19 cellular contexts compared by ENCODE assay signal in genomic region chr14:80664576-80664975, GRCh38.
DNase-seq lines count a peak whose midpoint lies in the region; ATAC-seq and TF ChIP-seq lines count a peak whose summit lies in the region.
"Had no signal": no experiment of that assay in that cellular context is flagged by ENCODE, and none has a peak within 500 bp of the region (broad histone marks: within the 10 kb centered on the region; RNA-seq: fewer than 3 reads in every experiment).

No MANE protein-coding gene starts in this region.

- POLR2A ChIA-PET in PC-3 (lab: Charles Lee; ENCODE audit: unreplicated experiment) = no interaction called here
- POLR2A ChIA-PET in CD4-positive, alpha-beta T cell (lab: Charles Lee) = no interaction called here

- peaks cover 2% of the 10 kb centered on the region; the same call in 1 of the 3 replicates for H3K36me3 Mint-ChIP-seq in GM23338 (ENCODE audit: low read depth)
- H3K36me3 Mint-ChIP-seq in effector memory CD8-positive, alpha-beta T cell (ENCODE audit: insufficient read depth) = no peaks in the 10 kb centered on the region
- H3K36me3 Mint-ChIP-seq in CD4-positive, alpha-beta T cell (ENCODE audit: low read depth) = peaks cover 32% of the 10 kb centered on the region

- H3F3A ChIP-seq in GM23338 (replicated peaks; ENCODE audit: low read depth) (no peaks in the 10 kb centered on the region), PC-3 (ENCODE audit: low read length, unreplicated experiment) (no peaks in the 10 kb centered on the region)

- no TSS peak for BruUV-seq in PC-3 (replicated peaks; lab: Mats Ljungman, UMichigan)

- TF ChIP-seq CTCF in GM23338 (conservative IDR thresholded peaks at IDR 0.05; ENCODE audit: low read depth in 2 of 2) (no peak), PC-3 (conservative IDR thresholded peaks at IDR 0.05; ENCODE audit: low read depth, low read length) (no peak), vagina (IDR thresholded peaks at IDR 0.05) (no peak)
- no peak for TF ChIP-seq CTCF in CD4-positive, alpha-beta T cell (IDR thresholded peaks at IDR 0.05)

- H2AFZ ChIP-seq in GM23338 (no peak overlapping the region), PC-3 (ENCODE audit: low read length) (no peak overlapping the region)

- H3K4me1 ChIP-seq in GM23338 (ENCODE audit: insufficient read depth) (peaks cover 8% of the 10 kb centered on the region; the same call in 1 of the 2 replicates), PC-3 (ENCODE audit: insufficient read depth, low read length) (peaks cover 14% of the 10 kb centered on the region), mesodermal cell (ENCODE audit: control insufficient read depth, insufficient read depth, low read length, poor library complexity, severe bottlenecking) (peaks cover 25% of the 10 kb centered on the region), vagina (no peaks in the 10 kb centered on the region)
- H3K4me1 ChIP-seq: spleen, upper lobe of right lung had no signal

- no peak overlapping the region for H3K9ac ChIP-seq in PC-3 (ENCODE audit: low read length)

- H3K4me1 Mint-ChIP-seq in GM23338 = peaks cover 16% of the 10 kb centered on the region
- H3K4me1 Mint-ChIP-seq in effector memory CD8-positive, alpha-beta T cell (ENCODE audit: low read depth in 2 of 2) = peaks cover 0 to 10% of the 10 kb centered on the region in 2 donors
- no peaks in the 10 kb centered on the region for H3K4me1 Mint-ChIP-seq in CD4-positive, alpha-beta T cell (ENCODE audit: low read depth)

- ATAC-seq in GM23338 (no peak), PC-3 (peak; percentile 88), GM19452 (IDR thresholded peaks at IDR 0.05; ENCODE audit: unreplicated experiment) (no peak), HG03159 (IDR thresholded peaks at IDR 0.05; ENCODE audit: unreplicated experiment) (no peak)
- peak; percentile 69 for ATAC-seq in effector memory CD8-positive, alpha-beta T cell (replicated peaks)
- no peak for ATAC-seq in CD4-positive, alpha-beta T cell (ENCODE audit: poor library complexity)
- ATAC-seq: upper lobe of right lung had no signal

- H3K9me3 ChIP-seq in PC-3 (ENCODE audit: low read length) = no peaks in the 10 kb centered on the region
- H3K9me3 ChIP-seq in mesodermal cell (ENCODE audit: control insufficient read depth, low read length) = peaks cover 15% of the 10 kb centered on the region
- H3K9me3 ChIP-seq in CD4-positive, alpha-beta T cell (ENCODE audit: control insufficient read depth, low read length) = no peaks in the 10 kb centered on the region
- H3K9me3 ChIP-seq in vagina = no peaks in the 10 kb centered on the region
- H3K9me3 ChIP-seq: Caco-2, upper lobe of right lung had no signal

- H3K27me3 Mint-ChIP-seq in GM23338 (ENCODE audit: insufficient read depth, low read depth, poor library complexity) = peaks cover 1% of the 10 kb centered on the region
- H3K27me3 Mint-ChIP-seq in effector memory CD8-positive, alpha-beta T cell = no peaks in the 10 kb centered on the region
- H3K27me3 Mint-ChIP-seq in CD4-positive, alpha-beta T cell = no peaks in the 10 kb centered on the region

- H3K79me2 ChIP-seq in GM23338 (replicated peaks; ENCODE audit: insufficient read depth) = no peaks in the 10 kb centered on the region
- H3K79me2 ChIP-seq in PC-3 (ENCODE audit: low read length) = no peaks in the 10 kb centered on the region

- TF ChIP-seq POLR2A in vagina (IDR thresholded peaks at IDR 0.05) = no peak

- CTCF ChIA-PET in PC-3 (lab: Charles Lee) = no interaction called here
- CTCF ChIA-PET in CD4-positive, alpha-beta T cell (lab: Charles Lee) = no interaction called here

- H3K27ac Mint-ChIP-seq in GM23338 = peak overlapping the region; percentile 46; the same call in 1 of the 2 replicates
- no peak overlapping the region for H3K27ac Mint-ChIP-seq in effector memory CD8-positive, alpha-beta T cell
- no peak overlapping the region for H3K27ac Mint-ChIP-seq in CD4-positive, alpha-beta T cell

- H3K9me3 Mint-ChIP-seq in GM23338 = peaks cover 5% of the 10 kb centered on the region; the same call in 2 of the 3 replicates
- peaks cover 3 to 11% of the 10 kb centered on the region in 2 donors for H3K9me3 Mint-ChIP-seq in effector memory CD8-positive, alpha-beta T cell
- peaks cover 10% of the 10 kb centered on the region for H3K9me3 Mint-ChIP-seq in CD4-positive, alpha-beta T cell

- no peaks in the 10 kb centered on the region for H4K20me1 ChIP-seq in GM23338 (replicated peaks; ENCODE audit: insufficient read depth)
- H4K20me1 ChIP-seq in PC-3 (ENCODE audit: low read length) = no peaks in the 10 kb centered on the region

- H3K36me3 ChIP-seq in GM23338 (ENCODE audit: insufficient read depth) (no peaks in the 10 kb centered on the region), PC-3 (ENCODE audit: low read depth, low read length) (no peaks in the 10 kb centered on the region; the same call in 1 of the 2 replicates), mesodermal cell (ENCODE audit: control insufficient read depth, insufficient read depth, low read length) (no peaks in the 10 kb centered on the region), vagina (no peaks in the 10 kb centered on the region)
- H3K36me3 ChIP-seq: spleen, upper lobe of right lung had no signal

- intact Hi-C loops in PC-3 (cut with micrococcal nuclease) = no loop called here
- intact Hi-C loops in CD4-positive, alpha-beta T cell (cut with DNase I, micrococcal nuclease) = no loop called here
- intact Hi-C loops in vagina (cut with DNase I) = no loop called here

- no peak for DNase-seq in GM23338 (ENCODE audit: low spot score)
- peak; percentile 55 for DNase-seq in PC-3
- DNase-seq in effector memory CD8-positive, alpha-beta T cell = no peak
- no peak for DNase-seq in CD4-positive, alpha-beta T cell
- DNase-seq in vagina (ENCODE audit: extremely low spot score in 2 of 2) = no peak
- DNase-seq: activated naive CD4-positive, alpha-beta T cell treated with anti-CD3 and anti-CD28 coated beads, Interleukin-2, amount 50 U/mL, for 16 hours; activated T-cell treated with anti-CD3 and anti-CD28 coated beads, Interleukin-2, amount 50 U/mL, for 48 hours; NCI-H1048; NCI-H2029; spleen; stimulated activated CD4-positive, alpha-beta T cell treated with anti-CD3 and anti-CD28 coated beads, Interleukin-4, amount 100 ng/mL, for 24 hours; SW 1271; upper lobe of right lung had no signal

- no peak overlapping the region for H3K4me3 Mint-ChIP-seq in GM23338
- H3K4me3 Mint-ChIP-seq in effector memory CD8-positive, alpha-beta T cell = no peak overlapping the region
- no peak overlapping the region for H3K4me3 Mint-ChIP-seq in CD4-positive, alpha-beta T cell

- no peak overlapping the region for H3K27ac ChIP-seq in GM23338 (ENCODE audit: low read depth)
- H3K27ac ChIP-seq in PC-3 (ENCODE audit: low read length) = no peak overlapping the region
- H3K27ac ChIP-seq in mesodermal cell (ENCODE audit: low read depth, low read length, severe bottlenecking) = peak overlapping the region; percentile 79
- no peak overlapping the region for H3K27ac ChIP-seq in CD4-positive, alpha-beta T cell (ENCODE audit: low read depth, low read length)
- no peak overlapping the region for H3K27ac ChIP-seq in vagina
- H3K27ac ChIP-seq: RWPE1, spleen, upper lobe of right lung had no signal

- H3K4me3 ChIP-seq in GM23338 = no peak overlapping the region
- H3K4me3 ChIP-seq in PC-3 (ENCODE audit: low read length) = no peak overlapping the region
- no peak overlapping the region for H3K4me3 ChIP-seq in mesodermal cell (ENCODE audit: extremely low read depth, insufficient read depth, low read length, poor library complexity, severe bottlenecking)
- H3K4me3 ChIP-seq in vagina = no peak overlapping the region
- H3K4me3 ChIP-seq: lung, spleen, upper lobe of right lung had no signal

- H3K4me2 ChIP-seq in GM23338 (no peak overlapping the region), PC-3 (ENCODE audit: low read length) (no peak overlapping the region)

- WGBS in mesodermal cell (ENCODE audit: insufficient coverage in 2 of 2), 2 experiments = 50 to 56% methylated on average over 1 of the region's 2 CpGs

- H3K9me2 ChIP-seq in GM23338 (ENCODE audit: insufficient read depth) = no peaks in the 10 kb centered on the region
- H3K9me2 ChIP-seq in PC-3 (replicated peaks; ENCODE audit: low read length) = no peaks in the 10 kb centered on the region

- H3K27me3 ChIP-seq in GM23338 (ENCODE audit: insufficient read depth) (no peaks in the 10 kb centered on the region), PC-3 (ENCODE audit: low read length) (no peaks in the 10 kb centered on the region), vagina (no peaks in the 10 kb centered on the region)
- H3K27me3 ChIP-seq in CD4-positive, alpha-beta T cell (ENCODE audit: control insufficient read depth, insufficient read depth, low read length) = no peaks in the 10 kb centered on the region
- H3K27me3 ChIP-seq: spleen, upper lobe of right lung had no signal

TF ChIP-seq in GM23338, 12 proteins besides CTCF, POLR2A, EP300 and RAD21 (continues in another document):
- TF ChIP-seq CREB1 (CRISPR knock-in tag; IDR thresholded peaks at IDR 0.05; ENCODE audit: low read depth) (no peak), ZNF114 (CRISPR knock-in tag; IDR thresholded peaks at IDR 0.05) (no peak), STAT1 (IDR thresholded peaks at IDR 0.05; ENCODE audit: unreplicated experiment) (no peak), EZH2 (IDR thresholded peaks at IDR 0.05; ENCODE audit: low read depth, unreplicated experiment) (no peak), ETS1 (IDR thresholded peaks at IDR 0.05) (no peak), EZH2phosphoT487 (IDR thresholded peaks at IDR 0.05; ENCODE audit: unreplicated experiment) (no peak), ZNF331 (CRISPR knock-in tag; IDR thresholded peaks at IDR 0.05; ENCODE audit: low read depth) (no peak)

Comparison
In these comparisons a context has a peak if more than half of its experiments do, and no peak if none do; other contexts are left out.
1. ATAC-seq: peak in PC-3 (single experiment) and effector memory CD8-positive, alpha-beta T cell (single experiment); none in GM23338 (single experiment), GM19452 (single experiment), CD4-positive, alpha-beta T cell (single experiment) and HG03159 (single experiment).